ENCODE assay signal across 8 cellular contexts in genomic region chr12:93677195-93678064, GRCh38. TPM values are rescaled to one million over a fixed set of nuclear protein-coding genes. Genes with fewer than 3 reads are reported as not detected.
DNase-seq lines count a peak whose midpoint lies in the region; ATAC-seq and TF ChIP-seq lines count a peak whose summit lies in the region.

CRADD (plus strand) TSS chr12:93677375.

- intact Hi-C loops in activated CD4-positive, alpha-beta T cell treated with anti-CD3 and anti-CD28 coated beads, Interleukin-2, amount 10 ng/mL, durations not matched to agents 24 days and 14 days (cut with micrococcal nuclease) = loop anchor here (1.0 to 5.0 kb wide), 10 partner anchors 65 to 783 kb away; partner anchors contain the start of genes EEA1 and MRPL42
- intact Hi-C loops in colonic mucosa (cut with DNase I) = loop anchor here (5.0 kb wide), 2 partner anchors 65 to 105 kb away; partner anchors contain the start of gene SOCS2

- H3K4me3 ChIP-seq in BJ (ENCODE audit: low read depth, low read length) (peak within 1 kb of the TSS; percentile 55), colonic mucosa (peak within 1 kb of the TSS; percentile 52)

- peaks cover 4% of the 10 kb centered on the region for H3K27me3 Mint-ChIP-seq in activated CD4-positive, alpha-beta T cell treated with anti-CD3 and anti-CD28 coated beads, Interleukin-2, amount 10 ng/mL, durations not matched to agents 24 days and 14 days

- peak; percentile 89 for DNase-seq in BJ (ENCODE audit: low read depth)
- DNase-seq in GM19240 (ENCODE audit: insufficient read length, low spot score) = peak; percentile 52
- DNase-seq in NCI-H526 (lab: John Stamatoyannopoulos, UW) = peak; percentile 90 to 96
- peak; percentile 96 for DNase-seq in activated CD4-positive, alpha-beta T cell treated with anti-CD3 and anti-CD28 coated beads, Interleukin-2, amount 10 ng/mL, durations not matched to agents 24 days and 14 days
- peak; percentile 84 for DNase-seq in colonic mucosa
- peak; percentile 67 to 73 for DNase-seq in stimulated activated CD4-positive, alpha-beta T cell treated with anti-CD3 and anti-CD28 coated beads, Interleukin-1b, Interleukin-23, amount 100 ng/mL, for 4 hours (ENCODE audit: low read depth in 2 of 2)

- no peak for TF ChIP-seq CTCF in BJ (IDR thresholded peaks at IDR 0.05; ENCODE audit: insufficient read depth, low read depth, low read length)
- no peak for TF ChIP-seq CTCF in colonic mucosa (IDR thresholded peaks at IDR 0.05)

- CTCF ChIA-PET in BJ (lab: Yijun Ruan, JAX) = interaction anchor here (0.5 kb wide), 1 partner anchor 175 kb away, joined by 3 read pairs; no protein-coding TSS in a partner anchor

- peaks cover 15% of the 10 kb centered on the region for H3K36me3 Mint-ChIP-seq in activated CD4-positive, alpha-beta T cell treated with anti-CD3 and anti-CD28 coated beads, Interleukin-2, amount 10 ng/mL, durations not matched to agents 24 days and 14 days (ENCODE audit: low read depth)

- H3K9ac ChIP-seq in colonic mucosa (ENCODE audit: low read depth in 2 of 2, low read length in 2 of 2) = peak within 1 kb of the TSS; percentile 94 to 98

- peak within 1 kb of the TSS; percentile 99 for H3K27ac Mint-ChIP-seq in activated CD4-positive, alpha-beta T cell treated with anti-CD3 and anti-CD28 coated beads, Interleukin-2, amount 10 ng/mL, durations not matched to agents 24 days and 14 days

- POLR2A ChIA-PET in BJ (lab: Charles Lee) = no interaction called here

- H3K4me3 Mint-ChIP-seq in activated CD4-positive, alpha-beta T cell treated with anti-CD3 and anti-CD28 coated beads, Interleukin-2, amount 10 ng/mL, durations not matched to agents 24 days and 14 days = peak within 1 kb of the TSS; percentile 96

- H3K27me3 ChIP-seq in BJ (ENCODE audit: control insufficient read depth, insufficient read depth, low read length) (no peaks in the 10 kb centered on the region), colonic mucosa (no peaks in the 10 kb centered on the region), layer of hippocampus (ENCODE audit: control insufficient read depth, insufficient read depth, low read length) (no peaks in the 10 kb centered on the region)

- peak; percentile 93 for ATAC-seq in HG03460 (IDR thresholded peaks at IDR 0.05; ENCODE audit: unreplicated experiment)

- peaks cover 11% of the 10 kb centered on the region for H3K9me3 Mint-ChIP-seq in activated CD4-positive, alpha-beta T cell treated with anti-CD3 and anti-CD28 coated beads, Interleukin-2, amount 10 ng/mL, durations not matched to agents 24 days and 14 days

- H3K9me3 ChIP-seq in colonic mucosa = no peaks in the 10 kb centered on the region

- H3K27ac ChIP-seq in colonic mucosa (peak within 1 kb of the TSS; percentile 97), layer of hippocampus (ENCODE audit: low read depth, low read length) (peak within 1 kb of the TSS; percentile 95)

- H3K4me1 Mint-ChIP-seq in activated CD4-positive, alpha-beta T cell treated with anti-CD3 and anti-CD28 coated beads, Interleukin-2, amount 10 ng/mL, durations not matched to agents 24 days and 14 days = peaks cover 37% of the 10 kb centered on the region

- H3K4me1 ChIP-seq in colonic mucosa = no peaks in the 10 kb centered on the region

- H3K36me3 ChIP-seq in BJ (ENCODE audit: control insufficient read depth, insufficient read depth, low read length) (no peaks in the 10 kb centered on the region), colonic mucosa (no peaks in the 10 kb centered on the region)

RNA-seq across cellular contexts. Expression of gene CRADD, which starts in this region (rescaled TPM):
- 16.6 and 17.0 TPM in 2 replicates for polyA plus RNA-seq in BJ (2011; rRNA removed)
- polyA minus RNA-seq in BJ (2011; rRNA and poly(A)+ RNA removed) = 6.0 and 9.7 TPM in 2 replicates
- 8.1 and 12.6 TPM in 2 replicates for total RNA-seq in activated CD4-positive, alpha-beta T cell treated with anti-CD3 and anti-CD28 coated beads, Interleukin-2, amount 10 ng/mL, durations not matched to agents 24 days and 14 days
- 10 to 100 TPM; 18.2 to 23.9 TPM for total RNA-seq in colonic mucosa

Comparison
In these comparisons a context has a peak if more than half of its experiments do, and no peak if none do; other contexts are left out.
1. Peak in every context shown above with its lines: DNase-seq, ATAC-seq, H3K4me3 ChIP-seq and H3K27ac ChIP-seq.